ENCODE assay signal across 16 cellular contexts in genomic region chr10:113780681-113781250, GRCh38. TPM values are rescaled to one million over a fixed set of nuclear protein-coding genes. Genes with fewer than 3 reads are reported as not detected.
DNase-seq lines count a peak whose midpoint lies in the region; ATAC-seq and TF ChIP-seq lines count a peak whose summit lies in the region.
"Had no signal": no experiment of that assay in that cellular context is flagged by ENCODE, and none has a peak within 500 bp of the region (broad histone marks: within the 10 kb centered on the region; RNA-seq: fewer than 3 reads in every experiment).

No MANE protein-coding gene starts in this region.

- ATAC-seq in HCT116 (peak; percentile 52; the same call in 1 of the 2 replicates), GM23338 (no peak; the same call in 2 of the 3 replicates)

- H3K9me2 ChIP-seq in HCT116 (ENCODE audit: insufficient read depth) (no peaks in the 10 kb centered on the region), GM23338 (ENCODE audit: insufficient read depth) (no peaks in the 10 kb centered on the region; the same call in 1 of the 2 replicates)

- TF ChIP-seq CTCF in HCT116 (IDR thresholded peaks at IDR 0.05 in 2 of 3, conservative IDR thresholded peaks at IDR 0.05 in 1 of 3; ENCODE audit: borderline replicate concordance in 1 of 3, insufficient read depth in 1 of 3, low read depth in 2 of 3, low read length in 2 of 3) (peak; percentile 16 to 40 (median 27); a peak in 4 of 6 replicates), chondrocyte (IDR thresholded peaks at IDR 0.05) (peak; percentile 16), sigmoid colon (IDR thresholded peaks at IDR 0.05) (no peak), mammary epithelial cell (conservative IDR thresholded peaks at IDR 0.05 in 1 of 2, IDR thresholded peaks at IDR 0.05 in 1 of 2; ENCODE audit: extremely low read depth in 1 of 2, insufficient read depth in 1 of 2, low read depth in 1 of 2, low read length in 2 of 2) (no peak), GM23338 (conservative IDR thresholded peaks at IDR 0.05; ENCODE audit: low read depth in 2 of 2) (peak in 1 of 2 experiments; percentile 35; a peak in 2 of 4 replicates)

- H3K4me3 Mint-ChIP-seq in chondrocyte (ENCODE audit: unreplicated experiment), result no peak overlapping the region
- no peak overlapping the region for H3K4me3 Mint-ChIP-seq in GM23338
- H3K4me3 Mint-ChIP-seq: activated T-helper 1 cell treated with anti-CD3 and anti-CD28 coated beads, Interleukin-12 subunit alpha, Interleukin-12 subunit beta, Interleukin-2, Interleukin-4 antibody, amounts not matched to agents 30 ng/mL and 10 ng/mL and 1 ng/mL, durations not matched to agents 14 hours and 24 hours and 36 hours had no signal

- H3K9me3 ChIP-seq in HCT116 (ENCODE audit: control insufficient read depth in 1 of 2, insufficient read depth in 1 of 2, low read depth in 1 of 2, low read length in 2 of 2), result no peaks in the 10 kb centered on the region
- H3K9me3 ChIP-seq in sigmoid colon, result no peaks in the 10 kb centered on the region
- no peaks in the 10 kb centered on the region for H3K9me3 ChIP-seq in mammary epithelial cell (replicated peaks; ENCODE audit: insufficient read depth, low read length)

- no peak overlapping the region for H2AFZ ChIP-seq in HCT116 (ENCODE audit: low read depth, low read length, poor library complexity, severe bottlenecking)
- H2AFZ ChIP-seq in mammary epithelial cell (ENCODE audit: low read depth, low read length), result no peak overlapping the region
- no peak overlapping the region for H2AFZ ChIP-seq in GM23338
- H2AFZ ChIP-seq: parathyroid adenoma had no signal

- H3K4me3 ChIP-seq in HCT116 (replicated peaks in 1 of 2; ENCODE audit: low read depth in 1 of 2, low read length in 2 of 2), result no peak overlapping the region
- no peak overlapping the region for H3K4me3 ChIP-seq in sigmoid colon
- H3K4me3 ChIP-seq in mammary epithelial cell (replicated peaks in 1 of 3; ENCODE audit: insufficient read depth in 1 of 3, low read depth in 2 of 3, low read length in 3 of 3), result no peak overlapping the region
- H3K4me3 ChIP-seq in GM23338, result no peak overlapping the region

- intact Hi-C loops in HCT116 (cut with micrococcal nuclease) (no loop called here), sigmoid colon (cut with DNase I) (no loop called here), mammary epithelial cell (cut with micrococcal nuclease) (no loop called here)

- 0 out of 2 replicates have a peak, but pooled peaks have one; percentile 32 for TF ChIP-seq RAD21 in HCT116 (IDR thresholded peaks at IDR 0.05; ENCODE audit: low read depth)

- CTCF ChIA-PET in HCT116 (lab: Charles Lee) (interaction anchor here (1.0 to 1.1 kb wide), 2 partner anchors 10 to 18 kb away, joined by 3 to 4 read pairs; no protein-coding TSS in a partner anchor), mammary epithelial cell (lab: Charles Lee; ENCODE audit: low non-redundant PET) (interaction anchor here (0.5 kb wide), 1 partner anchor 94 kb away, joined by 3 read pairs; no protein-coding TSS in a partner anchor)

- H3K27ac Mint-ChIP-seq in chondrocyte (ENCODE audit: unreplicated experiment) (no peak overlapping the region), GM23338 (no peak overlapping the region)
- H3K27ac Mint-ChIP-seq: activated T-helper 1 cell treated with anti-CD3 and anti-CD28 coated beads, Interleukin-12 subunit alpha, Interleukin-12 subunit beta, Interleukin-2, Interleukin-4 antibody, amounts not matched to agents 30 ng/mL and 10 ng/mL and 1 ng/mL, durations not matched to agents 14 hours and 24 hours and 36 hours had no signal

- H3K79me2 ChIP-seq in HCT116 (ENCODE audit: insufficient read depth, low read length) (no peaks in the 10 kb centered on the region), mammary epithelial cell (ENCODE audit: insufficient read depth, low read length) (no peaks in the 10 kb centered on the region), GM23338 (replicated peaks; ENCODE audit: insufficient read depth) (no peaks in the 10 kb centered on the region)
- H3K79me2 ChIP-seq: parathyroid adenoma had no signal

- POLR2A ChIA-PET in HCT116 (lab: Charles Lee), result no interaction called here

- DNase-seq in COLO829 (ENCODE audit: low spot score), result peak; percentile 8
- DNase-seq in HCT116 (ENCODE audit: low read depth, low spot score), result no peak
- DNase-seq in chondrocyte (ENCODE audit: low spot score), result no peak
- DNase-seq in midbrain (lab: John Stamatoyannopoulos, UW), result peak; percentile 67
- DNase-seq in sigmoid colon, result no peak
- DNase-seq in mammary epithelial cell, result no peak
- no peak for DNase-seq in HCEC 1CT
- no peak for DNase-seq in GM23338 (ENCODE audit: low spot score)
- DNase-seq: activated CD4-positive, alpha-beta T cell treated with anti-CD3 and anti-CD28 coated beads for 4 hours; AML-193; DMS79; NCI-H2171 treated with DMSO at 0.1 percent for 48 hours; SW 1271 had no signal

- H3K4me2 ChIP-seq in HCT116 (ENCODE audit: low read length), result no peak overlapping the region
- H3K4me2 ChIP-seq in mammary epithelial cell (ENCODE audit: insufficient read depth, low read depth, low read length), result no peak overlapping the region
- H3K4me2 ChIP-seq in GM23338, result no peak overlapping the region

- no peak overlapping the region for H3K9ac ChIP-seq in HCT116 (ENCODE audit: low read length)
- H3K9ac ChIP-seq in mammary epithelial cell (ENCODE audit: insufficient read depth, low read length), result no peak overlapping the region
- H3K9ac ChIP-seq: parathyroid adenoma had no signal

- H4K20me1 ChIP-seq in HCT116 (ENCODE audit: insufficient read depth) (no peaks in the 10 kb centered on the region), mammary epithelial cell (ENCODE audit: insufficient read depth, low read length) (no peaks in the 10 kb centered on the region), GM23338 (replicated peaks; ENCODE audit: insufficient read depth) (no peaks in the 10 kb centered on the region)

- no peaks in the 10 kb centered on the region for H3K4me1 Mint-ChIP-seq in chondrocyte (ENCODE audit: low read depth)
- H3K4me1 Mint-ChIP-seq in GM23338, result peaks cover 4% of the 10 kb centered on the region; the same call in 2 of the 3 replicates

- RAD21 ChIA-PET in HCT116 (lab: Charles Lee; ENCODE audit: low non-redundant PET in 1 of 2, low total read pairs in 2 of 2, uncharacterized antibody in 2 of 2, unreplicated experiment in 2 of 2), result no interaction called here

- H3K27me3 Mint-ChIP-seq in chondrocyte (ENCODE audit: low read depth) (peaks cover 9% of the 10 kb centered on the region), GM23338 (ENCODE audit: insufficient read depth, low read depth, poor library complexity) (peaks cover 2% of the 10 kb centered on the region)

- dilution Hi-C loops in mammary epithelial cell (cut with HindIII; ENCODE audit: low sequenced_read_pairs), result no loop called here

- no peaks in the 10 kb centered on the region for H3K36me3 ChIP-seq in HCT116 (ENCODE audit: control insufficient read depth in 1 of 2, insufficient read depth in 2 of 2, low read length in 2 of 2)
- H3K36me3 ChIP-seq in sigmoid colon, result no peaks in the 10 kb centered on the region
- H3K36me3 ChIP-seq in mammary epithelial cell (ENCODE audit: insufficient read depth, low read length), result no peaks in the 10 kb centered on the region
- no peaks in the 10 kb centered on the region for H3K36me3 ChIP-seq in GM23338 (ENCODE audit: insufficient read depth)

- H3K27ac ChIP-seq in HCT116 (ENCODE audit: low read depth, low read length) (no peak overlapping the region), sigmoid colon (no peak overlapping the region), mammary epithelial cell (ENCODE audit: insufficient read depth, low read depth, low read length) (no peak overlapping the region), GM23338 (ENCODE audit: low read depth) (no peak overlapping the region)
- H3K27ac ChIP-seq: parathyroid adenoma had no signal

- in situ Hi-C loops in mammary epithelial cell (cut with MboI; ENCODE audit: low sequenced_read_pairs in 2 of 2), result no loop called here

- H3K36me3 Mint-ChIP-seq in chondrocyte (ENCODE audit: low read depth) (no peaks in the 10 kb centered on the region), GM23338 (ENCODE audit: low read depth) (no peaks in the 10 kb centered on the region)

- H3K4me1 ChIP-seq in HCT116 (ENCODE audit: control insufficient read depth in 1 of 2, insufficient read depth in 2 of 2, low read length in 2 of 2) (no peaks in the 10 kb centered on the region), sigmoid colon (no peaks in the 10 kb centered on the region), mammary epithelial cell (ENCODE audit: insufficient read depth, low read length) (no peaks in the 10 kb centered on the region), GM23338 (ENCODE audit: insufficient read depth) (no peaks in the 10 kb centered on the region)
- H3K4me1 ChIP-seq: parathyroid adenoma had no signal

- TF ChIP-seq POLR2A in HCT116 (IDR thresholded peaks at IDR 0.05; ENCODE audit: borderline replicate concordance, extremely low read depth, insufficient read depth, insufficient read length) (no peak), sigmoid colon (IDR thresholded peaks at IDR 0.05) (no peak)

- no peak for TF ChIP-seq EP300 in sigmoid colon (IDR thresholded peaks at IDR 0.05)

- H3F3A ChIP-seq in GM23338 (replicated peaks; ENCODE audit: low read depth), result no peaks in the 10 kb centered on the region

- 68 to 86% methylated on average over 3 of the region's 3 CpGs for WGBS in sigmoid colon, 2 donors
- 73% methylated on average over 3 of the region's 3 CpGs for WGBS in mammary epithelial cell (ENCODE audit: low coverage, missing lambda C conversion rate)

- H3K9me3 Mint-ChIP-seq in chondrocyte (ENCODE audit: low read depth) (no peaks in the 10 kb centered on the region), GM23338 (no peaks in the 10 kb centered on the region)
- H3K9me3 Mint-ChIP-seq: activated T-helper 1 cell treated with anti-CD3 and anti-CD28 coated beads, Interleukin-12 subunit alpha, Interleukin-12 subunit beta, Interleukin-2, Interleukin-4 antibody, amounts not matched to agents 30 ng/mL and 10 ng/mL and 1 ng/mL, durations not matched to agents 14 hours and 24 hours and 36 hours had no signal

- peaks cover 13% of the 10 kb centered on the region; the same call in 1 of the 2 replicates for H3K27me3 ChIP-seq in HCT116 (ENCODE audit: insufficient read depth, low read length)
- no peaks in the 10 kb centered on the region for H3K27me3 ChIP-seq in sigmoid colon
- H3K27me3 ChIP-seq in mammary epithelial cell (ENCODE audit: insufficient read depth, low read length), result no peaks in the 10 kb centered on the region
- H3K27me3 ChIP-seq in GM23338 (ENCODE audit: insufficient read depth), result no peaks in the 10 kb centered on the region

- BruUV-seq in HCT116 (replicated peaks; lab: Mats Ljungman, UMichigan) (no TSS peak), mammary epithelial cell (replicated peaks; lab: Mats Ljungman, UMichigan) (no TSS peak)

TF ChIP-seq in GM23338, 12 proteins besides CTCF, POLR2A, EP300 and RAD21 (continues in another document):
- no peak for TF ChIP-seq EZH2phosphoT487 (IDR thresholded peaks at IDR 0.05; ENCODE audit: unreplicated experiment)

RNA-seq across cellular contexts. Expression of gene PLEKHS1, which starts 29.3 kb away (rescaled TPM):
- not detected for total RNA-seq in HCT116 (2021; ENCODE audit: unreplicated experiment)
- polyA plus RNA-seq in HCT116 (2012), result 0.04 and 0.07 TPM in 2 replicates
- not detected in 3 replicates for total RNA-seq in chondrocyte
- total RNA-seq in sigmoid colon, result not detected
- 10 to 100 TPM in 1 of 3 donors, 1 to 10 TPM in 2; 1.4 to 11.0 (median 3.6) TPM for polyA plus RNA-seq in sigmoid colon
- under 1 TPM in 1 of 2 donors, not detected in 1; 0.17 TPM for total RNA-seq in mammary epithelial cell
- polyA plus RNA-seq in mammary epithelial cell, result not detected
- polyA minus RNA-seq in mammary epithelial cell, result not detected
- total RNA-seq in GM23338 (2014; rRNA removed; shearing (Covaris generic)), result not detected in 2 replicates
- polyA plus RNA-seq in GM23338 (2016; fragmentation: Nextera tagmentation; extraction: Ambion mirVana), result not detected in 2 replicates
- total RNA-seq: MCF 10A had no signal

Comparison
In these comparisons a context has a peak if more than half of its experiments do, and no peak if none do; other contexts are left out.
1. DNase-seq: peak in COLO829 (single experiment) and midbrain (single experiment); none in HCT116 (single experiment), chondrocyte (single experiment), sigmoid colon (single experiment), mammary epithelial cell (single experiment), HCEC 1CT (single experiment) and GM23338 (single experiment).
2. CTCF ChIP-seq: peak in HCT116 (3 of 3) and chondrocyte (single experiment); none in sigmoid colon (0 of 4) and mammary epithelial cell (0 of 2).